Comparison of ENCODE assay signal across 8 cellular contexts in genomic region chr14:53613404-53614253, GRCh38.
DNase-seq lines count a peak whose midpoint lies in the region; ATAC-seq lines count a peak whose summit lies in the region.

No MANE protein-coding gene starts in this region.

- ATAC-seq in GM21360 (IDR thresholded peaks at IDR 0.05; ENCODE audit: unreplicated experiment) (peak; percentile 96), HG03520 (IDR thresholded peaks at IDR 0.05; ENCODE audit: unreplicated experiment) (peak; percentile 96)

- H3K9me3 ChIP-seq in SJCRH30 (replicated peaks) = 0 out of 2 replicates have a peak, but pooled peaks cover 2% of the 10 kb centered on the region

- no peak overlapping the region for H2BK5ac ChIP-seq in mesendoderm (ENCODE audit: low read length)

- H3K4ac ChIP-seq in mesendoderm (ENCODE audit: low read depth, low read length) = no peak overlapping the region

- no peak overlapping the region for H3K18ac ChIP-seq in mesendoderm (ENCODE audit: low read length)

- no peaks in the 10 kb centered on the region for H3K36me3 ChIP-seq in SJCRH30
- no peaks in the 10 kb centered on the region for H3K36me3 ChIP-seq in mesendoderm (ENCODE audit: control insufficient read depth, insufficient read depth, low read length)

- peak; percentile 82 for DNase-seq in Daoy (ENCODE audit: low read depth)
- DNase-seq in SJCRH30 = peak; percentile 78 to 86
- peak; percentile 40 for DNase-seq in mesendoderm
- no peak for DNase-seq in stimulated activated CD8-positive, alpha-beta memory T cell treated with anti-CD3 and anti-CD28 coated beads, Interleukin-4, amount 100 ng/mL, for 48 hours
- DNase-seq in T-helper 9 cell = no peak
- DNase-seq in NCI-H2171 (lab: John Stamatoyannopoulos, UW) = no peak

- H3K4me2 ChIP-seq in mesendoderm (ENCODE audit: low read length) = no peak overlapping the region

- H3K56ac ChIP-seq in mesendoderm (ENCODE audit: low read length) = no peak overlapping the region

- H3K9ac ChIP-seq in mesendoderm (ENCODE audit: low read length) = no peak overlapping the region

- no peaks in the 10 kb centered on the region for H3K79me2 ChIP-seq in mesendoderm (ENCODE audit: control insufficient read depth, insufficient read depth, low read length)

- H3K27ac ChIP-seq in SJCRH30 (peak overlapping the region; percentile 88), mesendoderm (ENCODE audit: low read depth, low read length) (no peak overlapping the region)

- WGBS in mesendoderm (ENCODE audit: extremely low coverage, insufficient coverage, low lambda C conversion rate) = no CpG with 5 or more reads among the region's 12 CpGs

- H4K5ac ChIP-seq in mesendoderm (ENCODE audit: low read length) = no peak overlapping the region

- H4K8ac ChIP-seq in mesendoderm (ENCODE audit: low read depth, low read length) = no peak overlapping the region

- H2BK120ac ChIP-seq in mesendoderm (ENCODE audit: low read depth, low read length) = no peak overlapping the region

- H3K79me1 ChIP-seq in mesendoderm (ENCODE audit: low read length) = no peaks in the 10 kb centered on the region

- H2AK5ac ChIP-seq in mesendoderm (ENCODE audit: low read length) = no peak overlapping the region

- H2BK15ac ChIP-seq in mesendoderm (replicated peaks; ENCODE audit: low read depth) = no peak overlapping the region

- H3K4me1 ChIP-seq in SJCRH30 (peaks cover 11% of the 10 kb centered on the region; the same call in 1 of the 2 replicates), mesendoderm (ENCODE audit: control insufficient read depth, low read depth, low read length) (no peaks in the 10 kb centered on the region)

- H3K23ac ChIP-seq in mesendoderm (ENCODE audit: low read length) = no peak overlapping the region

- H3K4me3 ChIP-seq in SJCRH30 = peak overlapping the region; percentile 53
- H3K4me3 ChIP-seq in mesendoderm (ENCODE audit: low read length) = no peak overlapping the region

- H3K27me3 ChIP-seq in SJCRH30 (no peaks in the 10 kb centered on the region), mesendoderm (ENCODE audit: insufficient read depth, low read length, poor library complexity) (no peaks in the 10 kb centered on the region)

Comparison
In these comparisons a context has a peak if more than half of its experiments do, and no peak if none do; other contexts are left out.
1. DNase-seq: peak in Daoy (single experiment), SJCRH30 (2 of 2) and mesendoderm (single experiment); none in stimulated activated CD8-positive, alpha-beta memory T cell treated with anti-CD3 and anti-CD28 coated beads, Interleukin-4, amount 100 ng/mL, for 48 hours (single experiment), T-helper 9 cell (single experiment) and NCI-H2171 (single experiment).